1 cellular context compared by ENCODE assay signal in the genomic region with DNA sequence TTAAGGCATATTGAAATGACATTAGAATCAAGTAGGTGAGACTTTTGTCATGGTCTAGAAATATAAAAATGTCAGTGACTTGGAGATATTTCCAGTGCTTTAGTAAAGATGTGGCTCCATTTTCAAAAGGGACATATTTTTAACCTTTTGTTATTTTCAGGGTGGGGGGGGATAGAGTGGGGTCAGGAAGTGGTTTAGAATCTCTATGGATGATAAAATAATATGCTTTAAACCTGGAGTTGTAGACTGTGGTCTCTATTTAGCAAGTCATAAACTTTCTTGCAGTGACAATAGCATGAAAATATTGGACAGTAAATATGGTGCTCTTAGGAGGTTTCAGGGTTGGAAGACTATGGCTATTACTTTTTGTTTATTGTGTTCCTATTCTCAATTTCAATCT.
TF ChIP-seq lines count a peak whose summit lies in the region.

No MANE protein-coding gene starts in this region.

TF ChIP-seq in GM12878, 131 proteins besides CTCF, POLR2A, EP300 and RAD21:
- TF ChIP-seq, protein P1, sequence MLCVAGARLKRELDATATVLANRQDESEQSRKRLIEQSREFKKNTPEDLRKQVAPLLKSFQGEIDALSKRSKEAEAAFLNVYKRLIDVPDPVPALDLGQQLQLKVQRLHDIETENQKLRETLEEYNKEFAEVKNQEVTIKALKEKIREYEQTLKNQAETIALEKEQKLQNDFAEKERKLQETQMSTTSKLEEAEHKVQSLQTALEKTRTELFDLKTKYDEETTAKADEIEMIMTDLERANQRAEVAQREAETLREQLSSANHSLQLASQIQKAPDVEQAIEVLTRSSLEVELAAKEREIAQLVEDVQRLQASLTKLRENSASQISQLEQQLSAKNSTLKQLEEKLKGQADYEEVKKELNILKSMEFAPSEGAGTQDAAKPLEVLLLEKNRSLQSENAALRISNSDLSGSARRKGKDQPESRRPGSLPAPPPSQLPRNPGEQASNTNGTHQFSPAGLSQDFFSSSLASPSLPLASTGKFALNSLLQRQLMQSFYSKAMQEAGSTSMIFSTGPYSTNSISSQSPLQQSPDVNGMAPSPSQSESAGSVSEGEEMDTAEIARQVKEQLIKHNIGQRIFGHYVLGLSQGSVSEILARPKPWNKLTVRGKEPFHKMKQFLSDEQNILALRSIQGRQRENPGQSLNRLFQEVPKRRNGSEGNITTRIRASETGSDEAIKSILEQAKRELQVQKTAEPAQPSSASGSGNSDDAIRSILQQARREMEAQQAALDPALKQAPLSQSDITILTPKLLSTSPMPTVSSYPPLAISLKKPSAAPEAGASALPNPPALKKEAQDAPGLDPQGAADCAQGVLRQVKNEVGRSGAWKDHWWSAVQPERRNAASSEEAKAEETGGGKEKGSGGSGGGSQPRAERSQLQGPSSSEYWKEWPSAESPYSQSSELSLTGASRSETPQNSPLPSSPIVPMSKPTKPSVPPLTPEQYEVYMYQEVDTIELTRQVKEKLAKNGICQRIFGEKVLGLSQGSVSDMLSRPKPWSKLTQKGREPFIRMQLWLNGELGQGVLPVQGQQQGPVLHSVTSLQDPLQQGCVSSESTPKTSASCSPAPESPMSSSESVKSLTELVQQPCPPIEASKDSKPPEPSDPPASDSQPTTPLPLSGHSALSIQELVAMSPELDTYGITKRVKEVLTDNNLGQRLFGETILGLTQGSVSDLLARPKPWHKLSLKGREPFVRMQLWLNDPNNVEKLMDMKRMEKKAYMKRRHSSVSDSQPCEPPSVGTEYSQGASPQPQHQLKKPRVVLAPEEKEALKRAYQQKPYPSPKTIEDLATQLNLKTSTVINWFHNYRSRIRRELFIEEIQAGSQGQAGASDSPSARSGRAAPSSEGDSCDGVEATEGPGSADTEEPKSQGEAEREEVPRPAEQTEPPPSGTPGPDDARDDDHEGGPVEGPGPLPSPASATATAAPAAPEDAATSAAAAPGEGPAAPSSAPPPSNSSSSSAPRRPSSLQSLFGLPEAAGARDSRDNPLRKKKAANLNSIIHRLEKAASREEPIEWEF (IDR thresholded peaks at IDR 0.05; ENCODE audit: insufficient replicate concordance, low read depth, low read length), result no peak
- TF ChIP-seq SMC3 (IDR thresholded peaks at IDR 0.05; ENCODE audit: borderline replicate concordance, low read length) (no peak), BRCA1 (IDR thresholded peaks at IDR 0.05; ENCODE audit: low read depth, low read length) (no peak), STAT1 (conservative IDR thresholded peaks at IDR 0.05) (no peak), EGR1 (IDR thresholded peaks at IDR 0.05; ENCODE audit: borderline replicate concordance in 1 of 2, low read depth in 2 of 2, low read length in 2 of 2) (no peak), POLR2AphosphoS2 (IDR thresholded peaks at IDR 0.05; ENCODE audit: low read depth, low read length) (peak; percentile 32; the same call in 1 of the 2 replicates), LARP7 (IDR thresholded peaks at IDR 0.05) (no peak), CBX3 (IDR thresholded peaks at IDR 0.05; ENCODE audit: borderline replicate concordance, low read depth) (no peak), GATAD2B (conservative IDR thresholded peaks at IDR 0.05; ENCODE audit: low read depth) (no peak), POLR2AphosphoS5 (IDR thresholded peaks at IDR 0.05; ENCODE audit: low read length) (no peak), FOXK2 (IDR thresholded peaks at IDR 0.05) (no peak), YY1 (IDR thresholded peaks at IDR 0.05; ENCODE audit: low read depth, low read length) (no peak), CHD4 (IDR thresholded peaks at IDR 0.05) (no peak), CEBPB (IDR thresholded peaks at IDR 0.05; ENCODE audit: borderline replicate concordance in 1 of 2, low read depth in 2 of 2, low read length in 2 of 2) (0 out of 4 replicates have a peak, but pooled peaks of 1 of the 2 experiments have one; percentile 22), PAX5 (IDR thresholded peaks at IDR 0.05; ENCODE audit: borderline replicate concordance, low read depth, low read length) (no peak), BMI1 (IDR thresholded peaks at IDR 0.05; ENCODE audit: borderline replicate concordance) (peak; percentile 34; the same call in 1 of the 2 replicates), KLF5 (IDR thresholded peaks at IDR 0.05; ENCODE audit: partially characterized antibody) (no peak), NR2C2 (IDR thresholded peaks at IDR 0.05; ENCODE audit: borderline replicate concordance, control insufficient read depth, insufficient read length, low read depth) (no peak), SREBF2 (IDR thresholded peaks at IDR 0.05; ENCODE audit: low read length) (no peak), POU2F2 (IDR thresholded peaks at IDR 0.05; ENCODE audit: borderline replicate concordance, low read depth, low read length) (no peak)
- TF ChIP-seq, protein P2, sequence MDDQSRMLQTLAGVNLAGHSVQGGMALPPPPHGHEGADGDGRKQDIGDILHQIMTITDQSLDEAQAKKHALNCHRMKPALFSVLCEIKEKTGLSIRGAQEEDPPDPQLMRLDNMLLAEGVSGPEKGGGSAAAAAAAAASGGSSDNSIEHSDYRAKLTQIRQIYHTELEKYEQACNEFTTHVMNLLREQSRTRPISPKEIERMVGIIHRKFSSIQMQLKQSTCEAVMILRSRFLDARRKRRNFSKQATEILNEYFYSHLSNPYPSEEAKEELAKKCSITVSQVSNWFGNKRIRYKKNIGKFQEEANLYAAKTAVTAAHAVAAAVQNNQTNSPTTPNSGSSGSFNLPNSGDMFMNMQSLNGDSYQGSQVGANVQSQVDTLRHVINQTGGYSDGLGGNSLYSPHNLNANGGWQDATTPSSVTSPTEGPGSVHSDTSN (IDR thresholded peaks at IDR 0.05; ENCODE audit: insufficient replicate concordance, low read depth, low read length), result no peak
- TF ChIP-seq, protein P3, sequence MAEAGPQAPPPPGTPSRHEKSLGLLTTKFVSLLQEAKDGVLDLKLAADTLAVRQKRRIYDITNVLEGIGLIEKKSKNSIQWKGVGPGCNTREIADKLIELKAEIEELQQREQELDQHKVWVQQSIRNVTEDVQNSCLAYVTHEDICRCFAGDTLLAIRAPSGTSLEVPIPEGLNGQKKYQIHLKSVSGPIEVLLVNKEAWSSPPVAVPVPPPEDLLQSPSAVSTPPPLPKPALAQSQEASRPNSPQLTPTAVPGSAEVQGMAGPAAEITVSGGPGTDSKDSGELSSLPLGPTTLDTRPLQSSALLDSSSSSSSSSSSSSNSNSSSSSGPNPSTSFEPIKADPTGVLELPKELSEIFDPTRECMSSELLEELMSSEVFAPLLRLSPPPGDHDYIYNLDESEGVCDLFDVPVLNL (IDR thresholded peaks at IDR 0.05; ENCODE audit: low read depth, low read length), result no peak
